In the genomic region with DNA sequence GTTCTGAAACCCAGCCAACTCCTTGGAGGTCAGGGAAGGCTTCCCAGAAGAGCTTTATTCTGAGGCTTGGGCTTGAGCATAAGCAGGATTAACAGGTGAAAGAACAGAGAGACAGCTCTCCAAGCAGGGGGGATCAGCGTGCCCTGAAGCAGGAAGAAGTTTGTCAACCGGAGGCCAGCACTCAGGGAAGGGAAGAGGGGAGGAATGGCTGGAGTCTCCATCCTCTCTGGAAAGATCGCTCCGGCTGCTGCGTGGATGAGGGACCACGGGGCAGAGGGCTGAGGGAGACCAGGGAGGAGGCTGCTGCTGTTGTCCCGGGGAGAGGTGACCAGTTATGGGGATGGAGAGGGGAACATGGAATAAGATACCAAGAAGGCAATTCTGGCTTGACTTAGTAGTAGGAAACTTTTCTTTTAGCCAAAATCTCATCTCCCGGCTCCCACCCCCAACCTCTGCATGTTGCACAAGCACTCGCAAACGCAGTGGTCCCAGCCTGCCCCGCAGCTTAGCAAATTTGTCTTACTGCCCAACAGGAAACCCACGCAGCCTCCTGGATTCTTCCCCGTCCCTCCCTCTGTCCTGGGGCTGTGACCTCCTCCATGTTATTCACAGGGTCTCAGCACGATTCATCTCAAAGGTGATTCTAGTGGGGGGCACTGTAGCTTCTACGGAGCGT, we compare ENCODE assay signal across 8 cellular contexts. TPM values are rescaled to one million over a fixed set of nuclear protein-coding genes. Genes with fewer than 3 reads are reported as not detected.
A peak's percentile ranks its signal among the peaks of the same experiment; 100 is the strongest.
DNase-seq lines count a peak whose midpoint lies in the region; ATAC-seq and TF ChIP-seq lines count a peak whose summit lies in the region.
"Had no signal": no experiment of that assay in that cellular context is flagged by ENCODE, and none has a peak within 500 bp of the region (broad histone marks: within the 10 kb centered on the region; RNA-seq: fewer than 3 reads in every experiment).

No MANE protein-coding gene starts in this region.

- peaks cover 20% of the 10 kb centered on the region for H3F3A ChIP-seq in smooth muscle cell (ENCODE audit: low read depth)

- H3K27ac ChIP-seq in HEK293 (ENCODE audit: extremely low read depth, low read depth, low read length) = no peak overlapping the region
- H3K27ac ChIP-seq in VCaP = peak overlapping the region; percentile 95; the same call in 1 of the 2 replicates
- peak overlapping the region; percentile 87 for H3K27ac ChIP-seq in smooth muscle cell (ENCODE audit: low read depth)

- H3K4me3 ChIP-seq in HEK293 (ENCODE audit: low read depth, low read length) (no peak overlapping the region), smooth muscle cell (peak overlapping the region; percentile 70)

- peaks cover 17% of the 10 kb centered on the region for H3K4me1 Mint-ChIP-seq in glutamatergic neuron (ENCODE audit: low read depth, unreplicated experiment)

- CTCF ChIA-PET in HEK293 (lab: Yijun Ruan, JAX) = interaction anchor here (0.6 to 2.8 kb wide), 3 partner anchors 20 to 108 kb away, joined by 3 to 6 read pairs (median 4); no protein-coding TSS in a partner anchor

- H3K36me3 ChIP-seq in HEK293 (ENCODE audit: control insufficient read depth in 2 of 2, insufficient read depth in 1 of 2, low read length in 2 of 2) (no peaks in the 10 kb centered on the region), smooth muscle cell (ENCODE audit: low read depth) (no peaks in the 10 kb centered on the region)

- ATAC-seq in HG02870 (IDR thresholded peaks at IDR 0.05; ENCODE audit: unreplicated experiment) = no peak

- peak overlapping the region; percentile 90 for H3K4me2 ChIP-seq in smooth muscle cell

- peaks cover 14% of the 10 kb centered on the region for H3K27me3 Mint-ChIP-seq in glutamatergic neuron (ENCODE audit: unreplicated experiment)

- H3K9me3 ChIP-seq in HEK293 (ENCODE audit: control insufficient read depth, insufficient read depth, low read depth, low read length) (no peaks in the 10 kb centered on the region), smooth muscle cell (replicated peaks; ENCODE audit: low read depth) (no peaks in the 10 kb centered on the region)

- H3K4me3 Mint-ChIP-seq in glutamatergic neuron (ENCODE audit: unreplicated experiment) = peak overlapping the region; percentile 81

- WGBS in smooth muscle cell (ENCODE audit: low lambda C conversion rate) = 10% methylated on average over 16 of the region's 16 CpGs

- H2AFZ ChIP-seq in smooth muscle cell (ENCODE audit: low read depth) = peak overlapping the region; percentile 86

- H3K79me2 ChIP-seq in smooth muscle cell (ENCODE audit: low read depth) = peaks cover 30% of the 10 kb centered on the region

- H3K36me3 Mint-ChIP-seq in glutamatergic neuron (ENCODE audit: unreplicated experiment) = peaks cover 10% of the 10 kb centered on the region

- POLR2A ChIA-PET in HEK293 (lab: Yijun Ruan, JAX) = interaction anchor here (2.0 kb wide), 1 partner anchor 20 kb away, joined by 9 read pairs; no protein-coding TSS in a partner anchor

- peaks cover 14% of the 10 kb centered on the region for H3K9me3 Mint-ChIP-seq in glutamatergic neuron (ENCODE audit: unreplicated experiment)

- no peaks in the 10 kb centered on the region for H4K20me1 ChIP-seq in smooth muscle cell (ENCODE audit: low read depth)

- H3K27me3 ChIP-seq in smooth muscle cell (ENCODE audit: low read depth) = no peaks in the 10 kb centered on the region

- peak overlapping the region; percentile 88 for H3K9ac ChIP-seq in smooth muscle cell (ENCODE audit: low read depth)

- no peaks in the 10 kb centered on the region for H3K4me1 ChIP-seq in HEK293 (ENCODE audit: control insufficient read depth, insufficient read depth, low read length)
- H3K4me1 ChIP-seq in smooth muscle cell (ENCODE audit: low read depth) = peaks cover 30% of the 10 kb centered on the region

- TF ChIP-seq CTCF in HEK293 (tag by site-specific recombination; IDR thresholded peaks at IDR 0.05) (no peak), VCaP (conservative IDR thresholded peaks at IDR 0.05) (no peak), glutamatergic neuron (IDR thresholded peaks at IDR 0.05; ENCODE audit: partially characterized antibody, unreplicated experiment) (no peak), smooth muscle cell (IDR thresholded peaks at IDR 0.05; ENCODE audit: borderline replicate concordance, insufficient read depth, poor library complexity, severe bottlenecking) (no peak)

- DNase-seq in glutamatergic neuron = no peak
- no peak for DNase-seq in smooth muscle cell (lab: John Stamatoyannopoulos, UW; ENCODE audit: unreplicated experiment)
- DNase-seq in HCEC 1CT = no peak
- DNase-seq in NCI-H2029 (lab: John Stamatoyannopoulos, UW) = no peak

- H3K27ac Mint-ChIP-seq in glutamatergic neuron (ENCODE audit: unreplicated experiment) = no peak overlapping the region

TF ChIP-seq in HEK293, 187 proteins besides CTCF, POLR2A, EP300 and RAD21:
- TF ChIP-seq IKZF3 (tag by site-specific recombination; IDR thresholded peaks at IDR 0.05) = 0 out of 2 replicates have a peak, but pooled peaks have one; percentile 16
- TF ChIP-seq SP2 (tag by site-specific recombination; IDR thresholded peaks at IDR 0.05) = no peak

RNA-seq across cellular contexts. Expression of gene SSH1, which starts 1.2 kb away (rescaled TPM):
- total RNA-seq in glutamatergic neuron (ENCODE audit: unreplicated experiment) (28.2 TPM), smooth muscle cell (15.2 and 17.2 TPM in 2 replicates)
- polyA plus RNA-seq in smooth muscle cell = 22.0 and 24.7 TPM in 2 replicates

RNA-seq across cellular contexts. Expression of gene DAO, which starts 21.4 kb away (rescaled TPM):
- total RNA-seq in glutamatergic neuron (ENCODE audit: unreplicated experiment) (not detected), smooth muscle cell (not detected in 2 replicates)
- polyA plus RNA-seq in smooth muscle cell = not detected in 2 replicates
- total RNA-seq: SK-MEL-5 had no signal
